ENCODE assay signal across 12 cellular contexts in the genomic region with DNA sequence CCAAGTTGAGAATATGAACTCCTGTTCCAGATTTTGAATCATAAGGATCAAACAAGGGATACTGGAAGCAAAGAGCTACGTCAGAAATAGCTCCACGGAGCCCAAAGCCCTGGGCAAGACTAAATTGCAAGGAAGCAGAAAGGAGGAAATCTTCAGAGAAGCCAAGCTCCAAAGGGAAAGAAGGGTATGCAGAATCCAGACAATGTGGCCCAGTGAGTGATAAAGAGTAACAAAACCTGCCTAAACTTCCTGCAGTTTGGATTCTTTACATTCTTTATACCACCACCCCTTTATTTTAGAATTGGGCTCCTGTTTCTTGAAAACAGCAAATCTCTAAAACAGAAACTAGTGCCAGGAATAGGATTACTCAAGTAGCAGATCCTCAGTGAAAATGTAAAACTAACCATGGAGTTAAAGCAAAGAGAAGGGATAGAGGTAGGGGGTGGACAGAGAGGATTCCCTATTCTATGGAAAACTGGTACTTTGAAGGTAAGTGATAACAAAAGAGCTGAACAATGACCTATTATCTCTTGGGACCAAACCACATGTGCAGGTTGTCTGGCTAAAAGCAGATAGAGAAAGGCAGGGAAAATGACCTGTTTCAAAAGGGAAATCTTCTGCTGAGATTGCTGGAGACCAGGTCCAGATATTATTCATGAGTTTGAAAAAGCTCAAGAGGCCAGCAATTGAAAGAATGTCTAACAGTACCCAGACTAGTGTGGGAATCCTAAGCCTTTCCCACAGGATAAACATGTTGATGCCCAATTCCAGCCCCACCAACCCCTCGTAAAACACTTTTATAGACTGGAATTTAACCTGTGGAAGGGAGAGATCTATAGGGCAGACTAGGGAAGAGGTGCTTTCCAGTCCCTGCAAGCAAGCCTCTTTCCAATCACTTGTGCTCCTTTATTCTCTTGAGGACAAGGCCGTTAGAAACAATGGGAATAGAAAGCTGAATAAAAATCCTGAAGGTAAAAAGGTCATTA.
"Had no signal": no experiment of that assay in that cellular context is flagged by ENCODE, and none has a peak within 500 bp of the region (broad histone marks: within the 10 kb centered on the region; RNA-seq: fewer than 3 reads in every experiment).

No MANE protein-coding gene starts in this region.

- H3K27ac ChIP-seq: cardiac muscle cell, gastroesophageal sphincter, vagina had no signal

- H3K4me1 Mint-ChIP-seq: activated B cell treated with CpG ODN at 0.5 μM for 24 hours; activated CD4-positive, alpha-beta T cell treated with anti-CD3 and anti-CD28 coated beads, Interleukin-2, amount 10 ng/mL, durations not matched to agents 24 days and 14 days; activated naive CD4-positive, alpha-beta T cell treated with anti-CD3 and anti-CD28 coated beads, Interleukin-2, amount 10 ng/mL, durations not matched to agents 7 days and 5 days; activated T-helper 17 cell treated with anti-CD3 and anti-CD28 coated beads, Interleukin-2, amount 50 U/mL, for 72 hours; mesothelial cell of epicardium; naive B cell had no signal

- H3K9me3 Mint-ChIP-seq: activated B cell treated with CpG ODN at 0.5 μM for 24 hours; activated CD4-positive, alpha-beta T cell treated with anti-CD3 and anti-CD28 coated beads, Interleukin-2, amount 10 ng/mL, durations not matched to agents 24 days and 14 days; activated naive CD4-positive, alpha-beta T cell treated with anti-CD3 and anti-CD28 coated beads, Interleukin-2, amount 10 ng/mL, durations not matched to agents 7 days and 5 days; activated T-helper 17 cell treated with anti-CD3 and anti-CD28 coated beads, Interleukin-2, amount 50 U/mL, for 72 hours; mesothelial cell of epicardium; naive B cell had no signal

- H3K27me3 Mint-ChIP-seq: activated B cell treated with CpG ODN at 0.5 μM for 24 hours; activated naive CD4-positive, alpha-beta T cell treated with anti-CD3 and anti-CD28 coated beads, Interleukin-2, amount 10 ng/mL, durations not matched to agents 7 days and 5 days; activated T-helper 17 cell treated with anti-CD3 and anti-CD28 coated beads, Interleukin-2, amount 50 U/mL, for 72 hours; naive B cell had no signal

- H3K4me3 Mint-ChIP-seq: activated B cell treated with CpG ODN at 0.5 μM for 24 hours; activated CD4-positive, alpha-beta T cell treated with anti-CD3 and anti-CD28 coated beads, Interleukin-2, amount 10 ng/mL, durations not matched to agents 24 days and 14 days; activated naive CD4-positive, alpha-beta T cell treated with anti-CD3 and anti-CD28 coated beads, Interleukin-2, amount 10 ng/mL, durations not matched to agents 7 days and 5 days; activated T-helper 17 cell treated with anti-CD3 and anti-CD28 coated beads, Interleukin-2, amount 50 U/mL, for 72 hours; mesothelial cell of epicardium had no signal

- H3K4me1 ChIP-seq: gastroesophageal sphincter, vagina had no signal

- H3K27me3 ChIP-seq: cardiac muscle cell, gastroesophageal sphincter, vagina had no signal

- H3K9me3 ChIP-seq: gastroesophageal sphincter, vagina had no signal

- ATAC-seq: activated T-helper 17 cell treated with anti-CD3 and anti-CD28 coated beads, Interleukin-2, amount 50 U/mL, for 72 hours; gastroesophageal sphincter had no signal

- H3K4me3 ChIP-seq: cardiac muscle cell, gastroesophageal sphincter, smooth muscle cell, vagina had no signal

- DNase-seq: activated B cell treated with CpG ODN at 0.5 μM for 24 hours; activated CD4-positive, alpha-beta T cell treated with anti-CD3 and anti-CD28 coated beads, Interleukin-2, amount 10 ng/mL, durations not matched to agents 24 days and 14 days; activated naive CD4-positive, alpha-beta T cell treated with anti-CD3 and anti-CD28 coated beads, Interleukin-2, amount 10 ng/mL, durations not matched to agents 7 days and 5 days; kidney glomerular epithelial cell; naive B cell; posterior cingulate gyrus had no signal

- H3K27ac Mint-ChIP-seq: activated B cell treated with CpG ODN at 0.5 μM for 24 hours; activated CD4-positive, alpha-beta T cell treated with anti-CD3 and anti-CD28 coated beads, Interleukin-2, amount 10 ng/mL, durations not matched to agents 24 days and 14 days; activated naive CD4-positive, alpha-beta T cell treated with anti-CD3 and anti-CD28 coated beads, Interleukin-2, amount 10 ng/mL, durations not matched to agents 7 days and 5 days; activated T-helper 17 cell treated with anti-CD3 and anti-CD28 coated beads, Interleukin-2, amount 50 U/mL, for 72 hours; mesothelial cell of epicardium had no signal
